Comparison of ENCODE assay signal across 8 cellular contexts in genomic region chr3:16512435-16513140, GRCh38. TPM values are rescaled to one million over a fixed set of nuclear protein-coding genes. Genes with fewer than 3 reads are reported as not detected.
DNase-seq lines count a peak whose midpoint lies in the region; ATAC-seq, FAIRE-seq and TF ChIP-seq lines count a peak whose summit lies in the region.

No MANE protein-coding gene starts in this region.

- H3K27me3 Mint-ChIP-seq in effector memory CD8-positive, alpha-beta T cell = no peaks in the 10 kb centered on the region

- no peak for DNase-seq in BJ (ENCODE audit: low read depth)
- peak; percentile 33 for DNase-seq in HTR-8/SVneo (ENCODE audit: insufficient read length, low spot score)
- DNase-seq in activated CD4-positive, alpha-beta T cell treated with anti-CD3 and anti-CD28 coated beads, Interleukin-2, amount 50 U/mL, for 1 hour = peak; percentile 46
- peak; percentile 36 to 55 (median 45) for DNase-seq in effector memory CD8-positive, alpha-beta T cell
- DNase-seq in mucosa of gallbladder (ENCODE audit: low spot score) = peak; percentile 16
- DNase-seq in stomach = peak; percentile 26
- DNase-seq in H4 (ENCODE audit: low spot score) = no peak

- ATAC-seq in GM19452 (IDR thresholded peaks at IDR 0.05; ENCODE audit: unreplicated experiment) = peak; percentile 11
- ATAC-seq in effector memory CD8-positive, alpha-beta T cell (replicated peaks) = peak; percentile 44

- H3K4me1 ChIP-seq in stomach = peaks cover 4 to 72% (median 35%) of the 10 kb centered on the region in 4 donors

- no peaks in the 10 kb centered on the region for H3K9me3 Mint-ChIP-seq in effector memory CD8-positive, alpha-beta T cell

- H3K27ac ChIP-seq in stomach = peak overlapping the region; percentile 67 to 86 (median 84)

- 2 to 6% (median 3%) methylated on average over 21 to 37 of the region's 37 CpGs for WGBS in stomach, 5 donors

- POLR2A ChIA-PET in BJ (lab: Charles Lee) = no interaction called here

- CTCF ChIA-PET in BJ (lab: Yijun Ruan, JAX) = interaction anchor here (0.7 to 1.7 kb wide), 10 partner anchors 8 to 224 kb away, joined by 3 to 6 read pairs (median 3); no protein-coding TSS in a partner anchor

- intact Hi-C loops in stomach (cut with DNase I; ENCODE audit: low total_unique reads) = no loop called here

- H3K36me3 ChIP-seq in BJ (ENCODE audit: control insufficient read depth, insufficient read depth, low read length) = no peaks in the 10 kb centered on the region; the same call in 1 of the 2 replicates
- no peaks in the 10 kb centered on the region for H3K36me3 ChIP-seq in stomach

- TF ChIP-seq EP300 in stomach (IDR thresholded peaks at IDR 0.05) = no peak

- H3K36me3 Mint-ChIP-seq in effector memory CD8-positive, alpha-beta T cell (ENCODE audit: insufficient read depth) = peaks cover 29% of the 10 kb centered on the region

- no peak for TF ChIP-seq POLR2A in stomach (IDR thresholded peaks at IDR 0.05)

- FAIRE-seq in HTR-8/SVneo (lab: Jason Lieb, UNC) = no peak

- peaks cover 60 to 75% of the 10 kb centered on the region in 2 donors for H3K4me1 Mint-ChIP-seq in effector memory CD8-positive, alpha-beta T cell (ENCODE audit: low read depth in 2 of 2)

- TF ChIP-seq CTCF in BJ (IDR thresholded peaks at IDR 0.05; ENCODE audit: insufficient read depth, low read depth, low read length) (no peak), stomach (IDR thresholded peaks at IDR 0.05) (no peak)

- H3K27me3 ChIP-seq in BJ (ENCODE audit: control insufficient read depth, insufficient read depth, low read length) (no peaks in the 10 kb centered on the region), stomach (peaks cover 0 to 34% (median 10%) of the 10 kb centered on the region in 3 donors)

- peak overlapping the region; percentile 76 for H3K4me3 ChIP-seq in BJ (ENCODE audit: low read depth, low read length)
- H3K4me3 ChIP-seq in stomach = peak overlapping the region; percentile 58 to 72 (median 62)

- peak overlapping the region; percentile 97 to 99 for H3K27ac Mint-ChIP-seq in effector memory CD8-positive, alpha-beta T cell

- H3K9me3 ChIP-seq in stomach = no peaks in the 10 kb centered on the region

- H3K4me3 Mint-ChIP-seq in effector memory CD8-positive, alpha-beta T cell = peak overlapping the region; percentile 92 to 98

RNA-seq across cellular contexts. Expression of gene RFTN1, which starts 0.9 kb away (rescaled TPM):
- 42.1 and 49.0 TPM in 2 replicates for polyA plus RNA-seq in BJ (2011; rRNA removed)
- polyA minus RNA-seq in BJ (2011; rRNA and poly(A)+ RNA removed) = 37.1 and 45.5 TPM in 2 replicates
- total RNA-seq in mucosa of gallbladder = 11.4 TPM
- 100 to 1,000 TPM in 1 of 5 donors, 10 to 100 TPM in 3, 1 to 10 TPM in 1; 4.6 to 103 (median 35.1) TPM for total RNA-seq in stomach
- 10 to 100 TPM in 2 of 3 donors, 1 to 10 TPM in 1; 7.1 to 18.6 (median 17.7) TPM for polyA plus RNA-seq in stomach
- 1.9 and 5.4 TPM in 2 replicates for total RNA-seq in H4 (2014; rRNA removed; shearing (Covaris generic))

Comparison
In these comparisons a context has a peak if more than half of its experiments do, and no peak if none do; other contexts are left out.
1. DNase-seq: peak in HTR-8/SVneo (single experiment), activated CD4-positive, alpha-beta T cell treated with anti-CD3 and anti-CD28 coated beads, Interleukin-2, amount 50 U/mL, for 1 hour (single experiment), effector memory CD8-positive, alpha-beta T cell (3 of 3), mucosa of gallbladder (single experiment) and stomach (single experiment); none in BJ (single experiment) and H4 (single experiment).